In genomic region chr14:65230287-65230728, GRCh38 we compare ENCODE assay signal across 8 cellular contexts.
DNase-seq lines count a peak whose midpoint lies in the region; ATAC-seq and TF ChIP-seq lines count a peak whose summit lies in the region.

No MANE protein-coding gene starts in this region.

- peak overlapping the region; percentile 26 to 51 (median 45) for H3K4me3 ChIP-seq in right lobe of liver
- peak overlapping the region; percentile 45 for H3K4me3 ChIP-seq in suprapubic skin

- H3K27ac ChIP-seq in right lobe of liver (peak overlapping the region in 2 of 3 donors; percentile 8 to 50), suprapubic skin (peak overlapping the region; percentile 76)

- H3K4me3 Mint-ChIP-seq in brain, result peak overlapping the region; percentile 63 to 82 (median 75)

- 60% methylated on average over 10 of the region's 10 CpGs for WGBS in right lobe of liver (ENCODE audit: insufficient coverage, low coverage, low lambda C conversion rate, missing lambda C conversion rate)
- 26% methylated on average over 10 of the region's 10 CpGs for WGBS in suprapubic skin

- TF ChIP-seq CTCF in brain (conservative IDR thresholded peaks at IDR 0.05) (no peak), right lobe of liver (IDR thresholded peaks at IDR 0.05) (no peak), suprapubic skin (IDR thresholded peaks at IDR 0.05) (no peak)

- peak overlapping the region; percentile 92 to 99 (median 97) for H3K27ac Mint-ChIP-seq in brain

- H3K27me3 ChIP-seq in right lobe of liver, result no peaks in the 10 kb centered on the region
- no peaks in the 10 kb centered on the region for H3K27me3 ChIP-seq in suprapubic skin

- TF ChIP-seq POLR2A in right lobe of liver (IDR thresholded peaks at IDR 0.05), result no peak
- no peak for TF ChIP-seq POLR2A in suprapubic skin (IDR thresholded peaks at IDR 0.05)

- peaks cover 0 to 9% (median 5%) of the 10 kb centered on the region in 5 experiments for H3K9me3 Mint-ChIP-seq in brain

- H3K9me3 ChIP-seq in right lobe of liver (no peaks in the 10 kb centered on the region), suprapubic skin (no peaks in the 10 kb centered on the region)

- H3K4me1 Mint-ChIP-seq in brain, result peaks cover 55% of the 10 kb centered on the region

- no peak for TF ChIP-seq EP300 in suprapubic skin (IDR thresholded peaks at IDR 0.05)

- intact Hi-C loops in right lobe of liver (cut with DNase I), result no loop called here

- H3K27me3 Mint-ChIP-seq in brain, result no peaks in the 10 kb centered on the region

- ATAC-seq in right lobe of liver, result peak; percentile 20 to 42 (median 28)
- no peak for ATAC-seq in HG03039 (IDR thresholded peaks at IDR 0.05; ENCODE audit: unreplicated experiment)

- H3K4me1 ChIP-seq in right lobe of liver (no peaks in the 10 kb centered on the region), suprapubic skin (peaks cover 20% of the 10 kb centered on the region)

- DNase-seq in DMS79 (lab: John Stamatoyannopoulos, UW), result peak; percentile 92
- peak; percentile 61 for DNase-seq in NCI-H2196 (lab: John Stamatoyannopoulos, UW; ENCODE audit: unreplicated experiment)
- DNase-seq in right lobe of liver, result no peak
- no peak for DNase-seq in suprapubic skin (ENCODE audit: low spot score in 2 of 2)
- DNase-seq in SIG-M5 treated with dmso at 0.1 percent for 504 hours (lab: John Stamatoyannopoulos, UW; ENCODE audit: unreplicated experiment), result no peak
- no peak for DNase-seq in NAMALWA (ENCODE audit: low spot score)

- peaks cover 2% of the 10 kb centered on the region for H3K36me3 Mint-ChIP-seq in brain

- H3K36me3 ChIP-seq in right lobe of liver (no peaks in the 10 kb centered on the region), suprapubic skin (no peaks in the 10 kb centered on the region)

Comparison
In these comparisons a context has a peak if more than half of its experiments do, and no peak if none do; other contexts are left out.
1. DNase-seq: peak in DMS79 (single experiment) and NCI-H2196 (single experiment); none in right lobe of liver (0 of 3), suprapubic skin (0 of 2), SIG-M5 treated with dmso at 0.1 percent for 504 hours (single experiment) and NAMALWA (single experiment).